Comparison of ENCODE assay signal across 22 cellular contexts in genomic region chr14:33696165-33696564, GRCh38.
"Had no signal": no experiment of that assay in that cellular context is flagged by ENCODE, and none has a peak within 500 bp of the region (broad histone marks: within the 10 kb centered on the region; RNA-seq: fewer than 3 reads in every experiment).

No MANE protein-coding gene starts in this region.

- H3K27me3 ChIP-seq: dorsolateral prefrontal cortex, gastrocnemius medialis, ovary, sigmoid colon, stomach, thyroid gland had no signal

- DNase-seq: dorsolateral prefrontal cortex; effector CD4-positive, alpha-beta T cell; foreskin fibroblast; gastrocnemius medialis; head of caudate nucleus; natural killer cell; occipital lobe; ovary; posterior cingulate gyrus; psoas muscle; right cardiac atrium; sigmoid colon; stimulated activated CD4-positive, alpha-beta T cell treated with anti-CD3 and anti-CD28 coated beads, Interleukin-2, amount 100 ng/mL, for 24 hours; stimulated activated CD4-positive, alpha-beta T cell treated with anti-CD3 and anti-CD28 coated beads, Interleukin-4, amount 100 ng/mL, for 24 hours; stimulated activated naive CD4-positive, alpha-beta T cell treated with Interleukin-2 at 50 U/mL for 16 hours; stomach; thyroid gland; trophoblast cell had no signal

- H3K4me1 ChIP-seq: gastrocnemius medialis, psoas muscle, sigmoid colon, stomach, thyroid gland had no signal

- H3K9me3 ChIP-seq: gastrocnemius medialis, ovary, psoas muscle, sigmoid colon, stomach, thyroid gland had no signal

- H3K36me3 ChIP-seq: gastrocnemius medialis, ovary, sigmoid colon, stomach, thyroid gland had no signal

- H3K4me3 ChIP-seq: dorsolateral prefrontal cortex, gastrocnemius medialis, lung, ovary, psoas muscle, sigmoid colon, stomach, thyroid gland had no signal

- H3K27ac ChIP-seq: epithelial cell of prostate, gastrocnemius medialis, ovary, psoas muscle, sigmoid colon, stomach, thyroid gland had no signal

- ATAC-seq: esophagus mucosa; gastrocnemius medialis; natural killer cell; psoas muscle; right cardiac atrium; stimulated activated effector memory CD8-positive, alpha-beta T cell treated with anti-CD3 and anti-CD28 coated beads, Interleukin-12 subunit alpha, Interleukin-12 subunit beta, amount 100 ng/mL, for 72 hours had no signal
